Comparison of ENCODE assay signal across 16 cellular contexts in the genomic region with DNA sequence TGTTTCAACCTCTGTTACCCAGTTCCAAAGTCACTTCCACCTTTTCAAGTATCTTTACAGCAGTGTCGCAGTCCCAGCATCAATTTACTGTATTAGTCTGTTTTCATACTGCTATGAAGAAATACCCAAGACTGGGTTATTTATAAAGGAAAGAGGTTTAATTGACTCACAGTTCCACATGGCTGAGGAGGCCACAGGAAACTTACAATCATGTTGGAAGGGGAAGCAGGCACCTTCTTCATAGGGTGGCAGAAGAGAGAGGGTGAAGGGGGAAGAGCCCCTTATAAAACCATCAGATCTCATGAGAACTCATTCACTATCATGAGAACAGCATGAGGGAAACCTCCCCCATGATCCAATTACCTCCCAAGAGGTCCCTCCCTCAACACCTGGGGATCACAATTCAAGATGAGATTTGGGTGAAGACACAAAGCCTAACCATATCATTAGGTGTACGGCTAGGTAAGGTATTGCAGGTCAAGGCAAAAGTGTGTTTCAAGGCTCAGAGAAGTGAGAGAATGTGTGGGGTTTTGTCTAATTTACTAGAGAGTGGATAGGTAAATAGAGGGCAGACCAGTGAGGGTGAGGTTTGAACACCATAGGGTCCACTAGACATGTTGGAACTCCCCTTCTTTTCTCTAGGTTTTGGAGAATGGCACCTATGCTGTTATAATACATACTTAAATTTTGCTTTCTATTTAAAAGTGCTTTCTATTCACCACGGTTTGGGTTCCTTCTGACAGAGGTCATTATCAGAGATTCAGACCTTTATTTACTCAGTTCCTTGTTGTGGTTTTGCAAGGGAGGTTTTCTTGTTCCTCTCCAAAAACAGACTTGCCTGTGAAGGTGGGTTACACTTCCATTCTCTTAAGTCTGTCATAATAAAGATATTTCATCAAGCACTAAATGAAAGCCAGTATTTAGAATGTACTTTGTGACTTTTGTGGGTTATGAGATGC.
DNase-seq lines count a peak whose midpoint lies in the region; ATAC-seq and TF ChIP-seq lines count a peak whose summit lies in the region.
"Had no signal": no experiment of that assay in that cellular context is flagged by ENCODE, and none has a peak within 500 bp of the region (broad histone marks: within the 10 kb centered on the region; RNA-seq: fewer than 3 reads in every experiment).

No MANE protein-coding gene starts in this region.

- DNase-seq in memory B cell (ENCODE audit: low spot score in 2 of 2) = no peak
- no peak for DNase-seq in coronary artery (ENCODE audit: low spot score)
- DNase-seq in NCI-H2081 (lab: John Stamatoyannopoulos, UW) = no peak
- no peak for DNase-seq in LoVo (ENCODE audit: low spot score)
- DNase-seq in AG08395 (ENCODE audit: low spot score) = no peak
- DNase-seq: activated CD4-positive, alpha-beta T cell treated with anti-CD3 and anti-CD28 coated beads for 36 hours; activated T-cell treated with anti-CD3 and anti-CD28 coated beads, Interleukin-2, amount 50 U/mL, for 48 hours; CD4-positive, CD25-positive, alpha-beta regulatory T cell; glutamatergic neuron; MM.1S; small intestine had no signal

- no peak overlapping the region for H3K27ac Mint-ChIP-seq in memory B cell
- H3K27ac Mint-ChIP-seq: activated CD4-positive, alpha-beta T cell treated with anti-CD3 and anti-CD28 coated beads for 36 hours; CD4-positive, CD25-positive, alpha-beta regulatory T cell; GM23338 had no signal

- H3K36me3 Mint-ChIP-seq in memory B cell = no peaks in the 10 kb centered on the region
- H3K36me3 Mint-ChIP-seq: CD4-positive, CD25-positive, alpha-beta regulatory T cell had no signal

- no peak for TF ChIP-seq CTCF in coronary artery (IDR thresholded peaks at IDR 0.05)

- H3K4me1 Mint-ChIP-seq in memory B cell = peaks cover 6% of the 10 kb centered on the region
- H3K4me1 Mint-ChIP-seq: CD4-positive, CD25-positive, alpha-beta regulatory T cell had no signal

- no peak overlapping the region for H3K4me3 Mint-ChIP-seq in memory B cell
- H3K4me3 Mint-ChIP-seq: activated CD4-positive, alpha-beta T cell treated with anti-CD3 and anti-CD28 coated beads for 36 hours; CD4-positive, CD25-positive, alpha-beta regulatory T cell; GM23338 had no signal

- H3K27me3 Mint-ChIP-seq in memory B cell = no peaks in the 10 kb centered on the region
- H3K27me3 Mint-ChIP-seq: CD4-positive, CD25-positive, alpha-beta regulatory T cell had no signal

- no peak overlapping the region for H3K27ac ChIP-seq in coronary artery

- no peaks in the 10 kb centered on the region for H3K9me3 Mint-ChIP-seq in memory B cell
- H3K9me3 Mint-ChIP-seq: CD4-positive, CD25-positive, alpha-beta regulatory T cell had no signal

- ATAC-seq in GM18868 (IDR thresholded peaks at IDR 0.05; ENCODE audit: unreplicated experiment) (peak; percentile 88), GM21619 (IDR thresholded peaks at IDR 0.05; ENCODE audit: unreplicated experiment) (peak; percentile 54), HG03378 (IDR thresholded peaks at IDR 0.05; ENCODE audit: unreplicated experiment) (peak; percentile 80), memory B cell (ENCODE audit: low read depth) (peak; percentile 56)
- ATAC-seq: activated CD4-positive, alpha-beta T cell treated with anti-CD3 and anti-CD28 coated beads for 36 hours; GM23338; Panc1 had no signal

- no peak overlapping the region for H3K4me3 ChIP-seq in coronary artery
- H3K4me3 ChIP-seq: GM23338 had no signal
